27 cellular contexts compared by ENCODE assay signal in the genomic region with DNA sequence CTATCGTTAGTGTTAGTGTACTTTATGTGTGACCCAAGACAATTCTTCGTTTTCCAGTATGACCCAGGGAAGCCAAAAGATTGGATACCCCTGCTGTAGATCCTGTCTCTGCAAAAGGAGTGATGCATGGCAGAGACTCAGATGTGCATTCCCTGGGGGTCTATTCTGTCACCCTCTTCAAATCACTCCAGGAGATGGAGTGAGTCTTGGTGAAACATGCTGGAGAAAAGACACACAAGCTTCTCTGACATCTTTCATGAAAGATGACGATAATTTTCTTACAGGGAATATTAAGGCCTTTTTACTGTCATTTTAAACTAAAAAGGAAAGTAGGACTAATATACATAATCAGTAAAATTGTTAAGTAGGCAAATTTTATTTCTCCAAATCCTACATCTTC.
"Had no signal": no experiment of that assay in that cellular context is flagged by ENCODE, and none has a peak within 500 bp of the region (broad histone marks: within the 10 kb centered on the region; RNA-seq: fewer than 3 reads in every experiment).

No MANE protein-coding gene starts in this region.

- H3K4me1 ChIP-seq: stomach, suprapubic skin, testis, thyroid gland, tibial artery, tibial nerve, transverse colon, upper lobe of left lung, upper lobe of right lung, uterus, vagina had no signal

- H3K27ac ChIP-seq: stomach, suprapubic skin, testis, thoracic aorta, thyroid gland, tibial artery, tibial nerve, transverse colon, upper lobe of left lung, upper lobe of right lung, uterus, vagina had no signal

- ATAC-seq: stimulated activated effector memory CD8-positive, alpha-beta T cell treated with anti-CD3 and anti-CD28 coated beads, Interleukin-12 subunit alpha, Interleukin-12 subunit beta, amount 100 ng/mL, for 72 hours; stimulated activated memory B cell treated with anti-CD40 and anti-IgM and Interleukin-4, amounts not matched to agents 10 μg/mL and 1 μg/mL and 100 μg/mL, for 72 hours; stimulated activated naive B cell treated with anti-CD40 and anti-IgM and Interleukin-4, amounts not matched to agents 10 μg/mL and 1 μg/mL and 100 μg/mL, for 72 hours; stimulated activated naive CD8-positive, alpha-beta T cell treated with anti-CD3 and anti-CD28 coated beads, Interleukin-15, amount 100 ng/mL, for 72 hours; stimulated activated naive CD8-positive, alpha-beta T cell treated with anti-CD3 and anti-CD28 coated beads, Interleukin-15, Interleukin-2, amounts not matched to agents 100 U/mL and 50 U/mL, for 24 hours; upper lobe of right lung had no signal

- H3K27me3 ChIP-seq: stomach, suprapubic skin, testis, thyroid gland, tibial artery, tibial nerve, transverse colon, upper lobe of left lung, upper lobe of right lung, uterus, vagina had no signal

- DNase-seq: stimulated activated CD4-positive, alpha-beta T cell treated with anti-CD3 and anti-CD28 coated beads, Interleukin-2, amount 100 ng/mL, for 48 hours; stimulated activated CD4-positive, alpha-beta T cell treated with anti-CD3 and anti-CD28 coated beads, Interleukin-4, amount 100 ng/mL, for 1 hour; stimulated activated CD4-positive, alpha-beta T cell treated with anti-CD3 and anti-CD28 coated beads, Interleukin-4, amount 100 ng/mL, for 24 hours; stimulated activated CD4-positive, alpha-beta T cell treated with anti-CD3 and anti-CD28 coated beads, Interleukin-4, amount 100 ng/mL, for 4 hours; stimulated activated CD8-positive, alpha-beta memory T cell treated with anti-CD3 and anti-CD28 coated beads, Interleukin-4, amount 100 ng/mL, for 48 hours; stimulated activated naive B cell treated with anti-CD40 and anti-IgM and Interleukin-4, amounts not matched to agents 10 μg/mL and 1 μg/mL and 100 μg/mL, for 72 hours; stimulated activated naive CD4-positive, alpha-beta T cell; stimulated activated naive CD4-positive, alpha-beta T cell treated with Interleukin-2 at 50 U/mL for 16 hours; stimulated activated naive CD8-positive, alpha-beta T cell treated with anti-CD3 and anti-CD28 coated beads, Interleukin-15, amount 100 ng/mL, for 72 hours; stimulated activated naive CD8-positive, alpha-beta T cell treated with anti-CD3 and anti-CD28 coated beads, Interleukin-15, Interleukin-2, amounts not matched to agents 100 U/mL and 50 U/mL, for 24 hours; stomach; substantia nigra; testis; thyroid gland; tibial artery; transverse colon; trophoblast cell; upper lobe of left lung; upper lobe of right lung; uterus had no signal

- H3K9me3 ChIP-seq: suprapubic skin, testis, thoracic aorta, thyroid gland, transverse colon, upper lobe of right lung, vagina had no signal

- H3K36me3 ChIP-seq: stomach, suprapubic skin, thoracic aorta, thyroid gland, tibial artery, tibial nerve, transverse colon, upper lobe of left lung, upper lobe of right lung, uterus, vagina had no signal

- H3K4me3 ChIP-seq: stomach, suprapubic skin, testis, thoracic aorta, thyroid gland, tibial artery, tibial nerve, transverse colon, upper lobe of left lung, upper lobe of right lung, uterus, vagina had no signal

- FAIRE-seq: urothelium cell line had no signal
